In genomic region chr4:121998024-121998423, GRCh38 we compare ENCODE assay signal across 11 cellular contexts. TPM values are rescaled to one million over a fixed set of nuclear protein-coding genes. Genes with fewer than 3 reads are reported as not detected.
DNase-seq lines count a peak whose midpoint lies in the region; ATAC-seq and TF ChIP-seq lines count a peak whose summit lies in the region.
"Had no signal": no experiment of that assay in that cellular context is flagged by ENCODE, and none has a peak within 500 bp of the region (broad histone marks: within the 10 kb centered on the region; RNA-seq: fewer than 3 reads in every experiment).

No MANE protein-coding gene starts in this region.

- no peak for ATAC-seq in GM21529 (IDR thresholded peaks at IDR 0.05; ENCODE audit: unreplicated experiment)

- H3K27ac ChIP-seq in HEK293 (ENCODE audit: extremely low read depth, low read depth, low read length) = no peak overlapping the region
- H3K27ac ChIP-seq: adrenal gland, stomach had no signal

- no peaks in the 10 kb centered on the region for H3K4me1 Mint-ChIP-seq in Calu3 (ENCODE audit: low read depth, unreplicated experiment)
- H3K4me1 Mint-ChIP-seq in glutamatergic neuron (ENCODE audit: low read depth, unreplicated experiment) = no peaks in the 10 kb centered on the region
- H3K4me1 Mint-ChIP-seq in nephron progenitor cell = peaks cover 4% of the 10 kb centered on the region

- H3K27ac Mint-ChIP-seq in Calu3 (ENCODE audit: unreplicated experiment) (no peak overlapping the region), glutamatergic neuron (ENCODE audit: unreplicated experiment) (no peak overlapping the region), nephron progenitor cell (no peak overlapping the region)

- H3K4me3 Mint-ChIP-seq in Calu3 (ENCODE audit: low read depth, unreplicated experiment) = no peak overlapping the region
- H3K4me3 Mint-ChIP-seq in glutamatergic neuron (ENCODE audit: unreplicated experiment) = no peak overlapping the region
- H3K4me3 Mint-ChIP-seq in nephron progenitor cell = no peak overlapping the region

- H3K36me3 Mint-ChIP-seq in Calu3 (ENCODE audit: insufficient read depth, unreplicated experiment) (no peaks in the 10 kb centered on the region), glutamatergic neuron (ENCODE audit: unreplicated experiment) (no peaks in the 10 kb centered on the region), nephron progenitor cell (ENCODE audit: low read depth) (no peaks in the 10 kb centered on the region)

- H3K4me3 ChIP-seq in HEK293 (ENCODE audit: low read depth, low read length) = no peak overlapping the region
- H3K4me3 ChIP-seq: adrenal gland, stomach had no signal

- no TSS peak for BruUV-seq in Calu3 (replicated peaks; lab: Mats Ljungman, UMichigan)

- no peaks in the 10 kb centered on the region for H3K9me3 Mint-ChIP-seq in Calu3 (ENCODE audit: low read depth, unreplicated experiment)
- no peaks in the 10 kb centered on the region for H3K9me3 Mint-ChIP-seq in glutamatergic neuron (ENCODE audit: unreplicated experiment)
- no peaks in the 10 kb centered on the region for H3K9me3 Mint-ChIP-seq in nephron progenitor cell

- no peaks in the 10 kb centered on the region for H3K36me3 ChIP-seq in HEK293 (ENCODE audit: control insufficient read depth in 2 of 2, insufficient read depth in 1 of 2, low read length in 2 of 2)
- H3K36me3 ChIP-seq: adrenal gland, stomach had no signal

- intact Hi-C loops in Calu3 (cut with micrococcal nuclease; ENCODE audit: unreplicated experiment) = no loop called here

- POLR2A ChIA-PET in HEK293 (lab: Yijun Ruan, JAX) = no interaction called here

- CTCF ChIA-PET in Calu3 (lab: Charles Lee) (no interaction called here), HEK293 (lab: Yijun Ruan, JAX) (interaction anchor here (0.6 kb wide), 1 partner anchor 717 kb away, joined by 3 read pairs; no protein-coding TSS in a partner anchor)

- H3K27me3 Mint-ChIP-seq in Calu3 (ENCODE audit: unreplicated experiment) (peaks cover 41% of the 10 kb centered on the region), glutamatergic neuron (ENCODE audit: unreplicated experiment) (peaks cover 5% of the 10 kb centered on the region), nephron progenitor cell (ENCODE audit: low read depth, poor library complexity) (peaks cover 3% of the 10 kb centered on the region)

- H3K9me3 ChIP-seq in HEK293 (ENCODE audit: control insufficient read depth, insufficient read depth, low read depth, low read length) = no peaks in the 10 kb centered on the region
- H3K9me3 ChIP-seq: adrenal gland, stomach had no signal

- TF ChIP-seq CTCF in Calu3 (IDR thresholded peaks at IDR 0.05; ENCODE audit: unreplicated experiment) (no peak), HEK293 (tag by site-specific recombination; IDR thresholded peaks at IDR 0.05) (0 out of 2 replicates have a peak, but pooled peaks have one; percentile 15), glutamatergic neuron (IDR thresholded peaks at IDR 0.05; ENCODE audit: partially characterized antibody, unreplicated experiment) (no peak), nephron progenitor cell (IDR thresholded peaks at IDR 0.05) (no peak)

- peak; percentile 7 for DNase-seq in Calu3
- peak; percentile 26 for DNase-seq in RKO (ENCODE audit: low spot score)
- peak; percentile 7 for DNase-seq in iPS DF 19.7 (ENCODE audit: low read depth, low spot score)
- DNase-seq in UCSD-AML1 (lab: John Stamatoyannopoulos, UW; ENCODE audit: unreplicated experiment) = no peak
- no peak for DNase-seq in glutamatergic neuron
- no peak for DNase-seq in nephron progenitor cell
- DNase-seq: stomach, SW 1271 had no signal

- H3K4me1 ChIP-seq in HEK293 (ENCODE audit: control insufficient read depth, insufficient read depth, low read length) = no peaks in the 10 kb centered on the region
- H3K4me1 ChIP-seq: adrenal gland, stomach had no signal

TF ChIP-seq in HEK293, 187 proteins besides CTCF, POLR2A, EP300 and RAD21:
- no peak for TF ChIP-seq ZNF366 (tag by site-specific recombination; conservative IDR thresholded peaks at IDR 0.05)
- TF ChIP-seq ZNF654 (tag by site-specific recombination; IDR thresholded peaks at IDR 0.05; ENCODE audit: low read depth) = peak; percentile 11; the same call in 1 of the 2 replicates

RNA-seq across cellular contexts. Expression of gene TRPC3, which starts 46.2 kb away (rescaled TPM):
- not detected in 2 replicates for total RNA-seq in Calu3 (2022)
- total RNA-seq in glutamatergic neuron (ENCODE audit: unreplicated experiment) = 0.66 TPM

Comparison
In these comparisons a context has a peak if more than half of its experiments do, and no peak if none do; other contexts are left out.
1. DNase-seq: peak in Calu3 (single experiment), RKO (single experiment) and iPS DF 19.7 (single experiment); none in UCSD-AML1 (single experiment), glutamatergic neuron (single experiment) and nephron progenitor cell (single experiment).